Comparison of ENCODE assay signal across 12 cellular contexts in genomic region chr3:128714887-128715496, GRCh38. TPM values are rescaled to one million over a fixed set of nuclear protein-coding genes. Genes with fewer than 3 reads are reported as not detected.
DNase-seq lines count a peak whose midpoint lies in the region; TF ChIP-seq lines count a peak whose summit lies in the region.
"Had no signal": no experiment of that assay in that cellular context is flagged by ENCODE, and none has a peak within 500 bp of the region (broad histone marks: within the 10 kb centered on the region; RNA-seq: fewer than 3 reads in every experiment).

No MANE protein-coding gene starts in this region.

- no peak for TF ChIP-seq CTCF in OCI-LY7 (conservative IDR thresholded peaks at IDR 0.05; ENCODE audit: low read length)
- TF ChIP-seq CTCF in spleen (IDR thresholded peaks at IDR 0.05 in 8 of 11, conservative IDR thresholded peaks at IDR 0.05 in 3 of 11) = peak in 2 of 11 experiments; percentile 18 to 30

- H3K4me3 ChIP-seq in OCI-LY7 (ENCODE audit: low read depth, low read length, poor library complexity, severe bottlenecking) (no peak overlapping the region), spleen (peak overlapping the region in 1 of 8 donors; percentile 30)

- H3K27me3 Mint-ChIP-seq in activated naive CD4-positive, alpha-beta T cell treated with anti-CD3 and anti-CD28 coated beads, Interleukin-2, amount 10 ng/mL, durations not matched to agents 7 days and 5 days = peaks cover 5% of the 10 kb centered on the region

- no peaks in the 10 kb centered on the region for H3K79me2 ChIP-seq in OCI-LY7 (ENCODE audit: insufficient read depth, low read depth, low read length)
- H3K79me2 ChIP-seq: parathyroid adenoma had no signal

- no peaks in the 10 kb centered on the region for H3K9me2 ChIP-seq in OCI-LY7 (ENCODE audit: insufficient read depth, low read length)

- DNase-seq in activated CD4-positive, alpha-beta T cell treated with anti-CD3 and anti-CD28 coated beads for 4 hours = peak; percentile 13 to 15
- DNase-seq in activated CD4-positive, alpha-beta T cell treated with anti-CD3 and anti-CD28 coated beads, Interleukin-2, amount 50 U/mL, for 4 hours = no peak
- peak; percentile 39 for DNase-seq in OCI-LY7 (ENCODE audit: low spot score)
- DNase-seq in activated naive CD4-positive, alpha-beta T cell treated with anti-CD3 and anti-CD28 coated beads, Interleukin-2, amount 10 ng/mL, durations not matched to agents 7 days and 5 days = peak; percentile 58
- no peak for DNase-seq in spleen
- DNase-seq in NCI-H1105 treated with DMSO at 0.1 percent for 48 hours (lab: John Stamatoyannopoulos, UW) = no peak
- no peak for DNase-seq in NCI-H524 treated with DMSO at 0.1 percent for 48 hours (lab: John Stamatoyannopoulos, UW)
- DNase-seq in HCEC 1CT = no peak
- DNase-seq: activated effector memory CD4-positive, alpha-beta T cell treated with Interleukin-2 at 50 U/mL for 16 hours; effector CD8-positive, alpha-beta T cell; NCI-H1417 had no signal

- no peaks in the 10 kb centered on the region for H3K9me3 ChIP-seq in OCI-LY7 (ENCODE audit: low read length)
- no peaks in the 10 kb centered on the region for H3K9me3 ChIP-seq in spleen

- peaks cover 9% of the 10 kb centered on the region for H3K9me3 Mint-ChIP-seq in activated naive CD4-positive, alpha-beta T cell treated with anti-CD3 and anti-CD28 coated beads, Interleukin-2, amount 10 ng/mL, durations not matched to agents 7 days and 5 days

- peaks cover 10% of the 10 kb centered on the region for H3K4me1 ChIP-seq in OCI-LY7 (ENCODE audit: insufficient read depth, low read length, poor library complexity, severe bottlenecking)
- H3K4me1 ChIP-seq in spleen = peaks cover 0 to 31% (median 10%) of the 10 kb centered on the region in 6 donors
- H3K4me1 ChIP-seq: parathyroid adenoma had no signal

- intact Hi-C loops in OCI-LY7 (cut with micrococcal nuclease; ENCODE audit: unreplicated experiment) (no loop called here), spleen (cut with DNase I; ENCODE audit: low total_unique reads) (no loop called here)

- H2AFZ ChIP-seq in OCI-LY7 (ENCODE audit: low read length) = peak overlapping the region; percentile 53
- H2AFZ ChIP-seq: parathyroid adenoma had no signal

- peaks cover 5% of the 10 kb centered on the region for H3K36me3 Mint-ChIP-seq in activated naive CD4-positive, alpha-beta T cell treated with anti-CD3 and anti-CD28 coated beads, Interleukin-2, amount 10 ng/mL, durations not matched to agents 7 days and 5 days

- CTCF ChIA-PET in OCI-LY7 (lab: Charles Lee; ENCODE audit: unreplicated experiment) = no interaction called here
- CTCF ChIA-PET in activated naive CD4-positive, alpha-beta T cell treated with anti-CD3 and anti-CD28 coated beads, Interleukin-2, amount 10 ng/mL, durations not matched to agents 7 days and 5 days (lab: Charles Lee) = interaction anchor here (0.9 to 1.7 kb wide), 4 partner anchors 19 to 80 kb away, joined by 3 to 8 read pairs (median 5); no protein-coding TSS in a partner anchor

- no peaks in the 10 kb centered on the region for H4K20me1 ChIP-seq in OCI-LY7 (ENCODE audit: insufficient read depth, low read length)

- H3K27me3 ChIP-seq in spleen (replicated peaks in 1 of 7) = no peaks in the 10 kb centered on the region

- POLR2A ChIA-PET in OCI-LY7 (lab: Charles Lee) = interaction anchor here (0.5 to 1.3 kb wide), 4 partner anchors 9 to 519 kb away, joined by 3 to 7 read pairs (median 3); no protein-coding TSS in a partner anchor

- H3K4me3 Mint-ChIP-seq in activated naive CD4-positive, alpha-beta T cell treated with anti-CD3 and anti-CD28 coated beads, Interleukin-2, amount 10 ng/mL, durations not matched to agents 7 days and 5 days = peak overlapping the region; percentile 50

- H3K36me3 ChIP-seq in OCI-LY7 (ENCODE audit: insufficient read depth, low read length) (no peaks in the 10 kb centered on the region), spleen (no peaks in the 10 kb centered on the region)

- TF ChIP-seq POLR2A in spleen (IDR thresholded peaks at IDR 0.05) = no peak

- H3K4me2 ChIP-seq in OCI-LY7 (ENCODE audit: low read length) = no peak overlapping the region; the same call in 1 of the 2 replicates

- H3K27ac ChIP-seq in OCI-LY7 (ENCODE audit: low read depth, low read length, poor library complexity, severe bottlenecking) (no peak overlapping the region), spleen (peak overlapping the region in 6 of 8 donors; percentile 38 to 82 (median 68))
- H3K27ac ChIP-seq: parathyroid adenoma had no signal

- 23 to 41% (median 33%) methylated on average over 3 of the region's 3 CpGs for WGBS in spleen, 5 donors

- peak overlapping the region; percentile 94 for H3K27ac Mint-ChIP-seq in activated naive CD4-positive, alpha-beta T cell treated with anti-CD3 and anti-CD28 coated beads, Interleukin-2, amount 10 ng/mL, durations not matched to agents 7 days and 5 days

- BruUV-seq in OCI-LY7 (replicated peaks; lab: Mats Ljungman, UMichigan) = no TSS peak

- peaks cover 37% of the 10 kb centered on the region for H3K4me1 Mint-ChIP-seq in activated naive CD4-positive, alpha-beta T cell treated with anti-CD3 and anti-CD28 coated beads, Interleukin-2, amount 10 ng/mL, durations not matched to agents 7 days and 5 days

RNA-seq across cellular contexts. Expression of gene RAB7A, which starts 11.0 kb away (rescaled TPM):
- total RNA-seq in OCI-LY7 (2014; rRNA removed; shearing (Covaris generic)) = 24.5 and 30.1 TPM in 2 replicates
- 129 and 143 TPM in 2 replicates for total RNA-seq in OCI-LY7 (2022)
- total RNA-seq in spleen = 100 to 1,000 TPM; 133 to 227 (median 199) TPM
- polyA plus RNA-seq in spleen = 100 to 1,000 TPM in 2 of 3 donors, 10 to 100 TPM in 1; 82.3 to 150 (median 114) TPM

Comparison
In these comparisons a context has a peak if more than half of its experiments do, and no peak if none do; other contexts are left out.
1. DNase-seq: peak in activated CD4-positive, alpha-beta T cell treated with anti-CD3 and anti-CD28 coated beads for 4 hours (2 of 2), OCI-LY7 (single experiment) and activated naive CD4-positive, alpha-beta T cell treated with anti-CD3 and anti-CD28 coated beads, Interleukin-2, amount 10 ng/mL, durations not matched to agents 7 days and 5 days (single experiment); none in activated CD4-positive, alpha-beta T cell treated with anti-CD3 and anti-CD28 coated beads, Interleukin-2, amount 50 U/mL, for 4 hours (0 of 2), spleen (single experiment), NCI-H1105 treated with DMSO at 0.1 percent for 48 hours (single experiment), NCI-H524 treated with DMSO at 0.1 percent for 48 hours (single experiment) and HCEC 1CT (single experiment).